Comparison of ENCODE assay signal across 20 cellular contexts in the genomic region with DNA sequence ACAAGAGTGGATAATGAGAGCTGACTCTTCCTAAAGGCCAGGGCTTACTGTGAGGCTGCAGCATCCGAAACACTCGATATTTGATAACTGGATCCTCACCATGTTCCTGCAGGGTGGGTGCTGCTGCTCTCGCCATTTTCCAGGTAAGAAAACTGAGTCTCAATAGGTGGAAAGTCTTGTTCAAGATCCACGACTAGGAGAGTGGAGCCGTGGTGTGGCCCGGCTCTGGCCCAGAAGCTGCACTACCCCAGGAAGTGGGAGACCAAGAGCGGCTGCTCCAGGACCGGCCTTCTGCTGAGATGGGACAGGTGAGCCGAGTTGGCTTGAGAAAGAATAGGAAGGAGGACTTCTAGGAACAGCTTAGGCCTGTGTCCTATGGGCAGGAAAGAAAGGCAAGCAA.
"Had no signal": no experiment of that assay in that cellular context is flagged by ENCODE, and none has a peak within 500 bp of the region (broad histone marks: within the 10 kb centered on the region; RNA-seq: fewer than 3 reads in every experiment).

No MANE protein-coding gene starts in this region.

- H3K9me3 ChIP-seq: SJSA1 had no signal

- H3K4me3 ChIP-seq: SJSA1, SK-N-MC had no signal

- DNase-seq: KBM-7, MV-4-11, NCI-H1048, NCI-H1105, NCI-H1417, NCI-H1436 treated with DMSO at 0.1 percent for 48 hours, NCI-H1694, NCI-H187 treated with DMSO at 0.1 percent for 48 hours, NCI-H2029 treated with DMSO at 0.1 percent for 48 hours, NCI-H2107, NCI-H226, NCI-H446, NCI-H510A, NCI-H524 treated with DMSO at 0.1 percent for 48 hours, NCI-H69, NCI-H774, SIG-M5 had no signal

- H3K27ac ChIP-seq: RWPE1, SJSA1, SK-N-MC had no signal

- H3K36me3 ChIP-seq: SJSA1 had no signal

- H3K27me3 ChIP-seq: SJSA1 had no signal
